Comparison of ENCODE assay signal across 18 cellular contexts in the genomic region with DNA sequence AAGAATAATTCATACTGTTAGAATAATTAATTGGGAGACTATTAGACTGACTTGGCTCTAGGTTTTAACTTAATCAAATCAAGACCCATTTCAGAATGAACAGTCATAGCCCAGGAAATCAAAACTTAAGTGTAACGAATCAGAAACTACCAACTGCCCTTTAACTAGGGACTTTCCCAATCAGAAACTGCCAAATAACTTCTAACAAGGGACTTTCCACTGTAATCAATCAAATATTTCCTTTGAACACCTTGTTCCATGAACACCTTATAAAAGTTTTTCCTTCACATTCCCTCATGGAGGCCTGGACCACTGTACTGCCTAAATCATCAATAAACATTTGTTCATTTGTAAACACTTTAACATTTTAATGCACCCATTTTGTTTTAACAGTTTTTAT.
"Had no signal": no experiment of that assay in that cellular context is flagged by ENCODE, and none has a peak within 500 bp of the region (broad histone marks: within the 10 kb centered on the region; RNA-seq: fewer than 3 reads in every experiment).

No MANE protein-coding gene starts in this region.

- ATAC-seq: activated T-helper 17 cell treated with anti-CD3 and anti-CD28 coated beads, Interleukin-2, amount 50 U/mL, for 72 hours had no signal

- H3K36me3 ChIP-seq: MG63, Peyer's patch had no signal

- DNase-seq: activated CD4-positive, alpha-beta T cell treated with anti-CD3 and anti-CD28 coated beads for 1 hour; activated CD4-positive, alpha-beta T cell treated with anti-CD3 and anti-CD28 coated beads, Interleukin-2, amount 10 ng/mL, durations not matched to agents 24 days and 14 days; activated CD4-positive, alpha-beta T cell treated with anti-CD3 and anti-CD28 coated beads, Interleukin-2, amount 50 U/mL, for 48 hours; activated gamma-delta T cell; activated naive CD4-positive, alpha-beta T cell treated with anti-CD3 and anti-CD28 coated beads for 36 hours; activated T-cell treated with anti-CD3 and anti-CD28 coated beads, Interleukin-2, amount 50 U/mL, for 48 hours; aorta; central memory CD4-positive, alpha-beta T cell; MG63; NCI-H1048; NCI-H146; NCI-H187 treated with DMSO at 0.1 percent for 48 hours; NCI-H2081 treated with DMSO at 0.1 percent for 48 hours; NCI-H446; NCI-H524; Peyer's patch; SHP77 had no signal

- H3K27ac ChIP-seq: Peyer's patch had no signal

- H3K9me3 ChIP-seq: MG63, Peyer's patch had no signal

- H3K4me1 ChIP-seq: Peyer's patch had no signal

- H3K27me3 ChIP-seq: MG63, Peyer's patch had no signal

- H3K4me3 ChIP-seq: MG63, Peyer's patch had no signal
